19 cellular contexts compared by ENCODE assay signal in the genomic region with DNA sequence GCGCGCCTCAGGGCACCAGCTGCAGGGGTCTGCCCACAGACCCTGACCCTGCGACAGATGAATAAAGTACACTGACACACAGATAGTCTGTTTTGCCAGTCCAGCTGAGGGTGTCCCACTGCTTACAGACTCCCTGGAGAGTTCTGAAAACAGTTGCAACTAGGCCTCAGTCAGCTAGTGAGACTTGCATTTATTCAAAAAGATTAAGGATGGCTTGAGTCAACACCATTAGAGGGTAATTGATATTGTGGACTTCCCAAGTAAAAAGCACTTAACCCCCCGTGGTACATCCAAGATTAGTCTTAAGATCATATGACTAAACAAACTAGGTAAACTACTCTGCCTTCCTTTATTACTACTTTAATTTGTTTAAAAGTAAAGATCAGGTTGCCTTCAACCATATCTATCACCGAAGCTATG. TPM values are rescaled to one million over a fixed set of nuclear protein-coding genes. Genes with fewer than 3 reads are reported as not detected.
DNase-seq lines count a peak whose midpoint lies in the region; ATAC-seq, FAIRE-seq and TF ChIP-seq lines count a peak whose summit lies in the region.
"Had no signal": no experiment of that assay in that cellular context is flagged by ENCODE, and none has a peak within 500 bp of the region (broad histone marks: within the 10 kb centered on the region; RNA-seq: fewer than 3 reads in every experiment).

No MANE protein-coding gene starts in this region.

- ATAC-seq in CD4-positive, CD25-positive, alpha-beta regulatory T cell (ENCODE audit: low read depth in 2 of 2) = no peak
- ATAC-seq in GM18861 (IDR thresholded peaks at IDR 0.05; ENCODE audit: unreplicated experiment) (no peak), GM21526 (IDR thresholded peaks at IDR 0.05; ENCODE audit: low FRiP score, unreplicated experiment) (no peak)

- no peak overlapping the region for H3K27ac ChIP-seq in CD4-positive, CD25-positive, alpha-beta regulatory T cell (ENCODE audit: insufficient read depth, low read length, poor library complexity, severe bottlenecking)
- H3K27ac ChIP-seq in H1 (ENCODE audit: low read depth, low read length) = no peak overlapping the region
- H3K27ac ChIP-seq: stomach, upper lobe of left lung had no signal

- H3K9ac ChIP-seq in H1 (replicated peaks in 1 of 4; ENCODE audit: extremely low read depth in 1 of 4, low read depth in 3 of 4, low read length in 3 of 4) = no peak overlapping the region

- peak overlapping the region; percentile 2 to 55 (median 21) for H3K27ac Mint-ChIP-seq in CD4-positive, CD25-positive, alpha-beta regulatory T cell
- H3K27ac Mint-ChIP-seq in activated T-helper 1 cell treated with anti-CD3 and anti-CD28 coated beads, Interleukin-12 subunit alpha, Interleukin-12 subunit beta, Interleukin-2, Interleukin-4 antibody, amounts not matched to agents 30 ng/mL and 10 ng/mL and 1 ng/mL, durations not matched to agents 14 hours and 24 hours and 36 hours = no peak overlapping the region
- no peak overlapping the region for H3K27ac Mint-ChIP-seq in mesothelial cell of epicardium

- peaks cover 18% of the 10 kb centered on the region for H3K36me3 Mint-ChIP-seq in CD4-positive, CD25-positive, alpha-beta regulatory T cell
- peaks cover 24% of the 10 kb centered on the region for H3K36me3 Mint-ChIP-seq in activated T-helper 1 cell treated with anti-CD3 and anti-CD28 coated beads, Interleukin-12 subunit alpha, Interleukin-12 subunit beta, Interleukin-2, Interleukin-4 antibody, amounts not matched to agents 30 ng/mL and 10 ng/mL and 1 ng/mL, durations not matched to agents 14 hours and 24 hours and 36 hours (ENCODE audit: low read depth)
- peaks cover 20% of the 10 kb centered on the region for H3K36me3 Mint-ChIP-seq in mesothelial cell of epicardium

- no peak overlapping the region for H3K4me3 ChIP-seq in CD4-positive, CD25-positive, alpha-beta regulatory T cell (ENCODE audit: low read depth, low read length)
- H3K4me3 ChIP-seq in H1 (ENCODE audit: extremely low read depth in 1 of 4, insufficient read depth in 2 of 4, low read depth in 3 of 4, low read length in 4 of 4) = peak overlapping the region in 1 of 4 experiments; percentile 6; a peak in 1 of 8 replicates
- H3K4me3 ChIP-seq: smooth muscle cell, stomach, upper lobe of left lung had no signal

- no peak overlapping the region for H3K56ac ChIP-seq in H1 (replicated peaks; ENCODE audit: insufficient read length, low read depth, low read length)

- CTCF ChIA-PET in H1 (lab: Charles Lee; ENCODE audit: partially characterized antibody) = interaction anchor here (1.2 to 1.9 kb wide), 2 partner anchors 11 to 170 kb away, joined by 4 to 9 read pairs; partner anchors contain the start of gene PSEN1

- no peak overlapping the region; the same call in 1 of the 2 replicates for H2BK12ac ChIP-seq in H1 (ENCODE audit: low read depth, low read length)

- H4K91ac ChIP-seq in H1 (replicated peaks; ENCODE audit: insufficient read length, low read length) = no peak overlapping the region

- H3K14ac ChIP-seq in H1 (ENCODE audit: insufficient read length) = no peak overlapping the region

- no peak overlapping the region for H3K23ac ChIP-seq in H1 (ENCODE audit: insufficient read length)

- peak in 1 of 2 experiments; percentile 7; a peak in 1 of 3 replicates for TF ChIP-seq POLR2A in H1 (IDR thresholded peaks at IDR 0.05; ENCODE audit: control extremely low read depth in 1 of 2, low read depth in 2 of 2, low read length in 2 of 2)

- no peaks in the 10 kb centered on the region for H3K9me3 Mint-ChIP-seq in CD4-positive, CD25-positive, alpha-beta regulatory T cell
- no peaks in the 10 kb centered on the region for H3K9me3 Mint-ChIP-seq in activated T-helper 1 cell treated with anti-CD3 and anti-CD28 coated beads, Interleukin-12 subunit alpha, Interleukin-12 subunit beta, Interleukin-2, Interleukin-4 antibody, amounts not matched to agents 30 ng/mL and 10 ng/mL and 1 ng/mL, durations not matched to agents 14 hours and 24 hours and 36 hours
- H3K9me3 Mint-ChIP-seq in mesothelial cell of epicardium = no peaks in the 10 kb centered on the region
- H3K9me3 Mint-ChIP-seq: neural crest cell had no signal

- peak overlapping the region; percentile 25 to 32; a peak in 3 of 4 replicates for H3K4me2 ChIP-seq in H1 (ENCODE audit: insufficient read depth in 1 of 2, low read depth in 2 of 2, low read length in 2 of 2)
- H3K4me2 ChIP-seq: smooth muscle cell had no signal

- TF ChIP-seq CTCF in H1 (IDR thresholded peaks at IDR 0.05; ENCODE audit: control extremely low read depth in 1 of 3, insufficient read depth in 1 of 3, low read depth in 1 of 3, low read length in 3 of 3) (no peak), mesothelial cell of epicardium (IDR thresholded peaks at IDR 0.05; ENCODE audit: unreplicated experiment) (no peak)

- no peak overlapping the region for H2BK15ac ChIP-seq in H1 (ENCODE audit: low read length)

- intact Hi-C loops in activated T-helper 1 cell treated with anti-CD3 and anti-CD28 coated beads, Interleukin-12 subunit alpha, Interleukin-12 subunit beta, Interleukin-2, Interleukin-4 antibody, amounts not matched to agents 30 ng/mL and 10 ng/mL and 1 ng/mL, durations not matched to agents 14 hours and 24 hours and 36 hours (cut with micrococcal nuclease) = no loop called here

- POLR2A ChIA-PET in H1 (lab: Charles Lee; ENCODE audit: partially characterized antibody) = interaction anchor here (0.7 to 8.7 kb wide), 17 partner anchors 9 to 111 kb away, joined by 3 to 57 read pairs (median 3); partner anchors contain the start of genes PSEN1 and RBM25

- H3K4me1 ChIP-seq in CD4-positive, CD25-positive, alpha-beta regulatory T cell (ENCODE audit: control insufficient read depth, insufficient read depth, low read length, poor library complexity, severe bottlenecking) = no peaks in the 10 kb centered on the region
- H3K4me1 ChIP-seq in H1 (replicated peaks in 1 of 4; ENCODE audit: control insufficient read depth in 3 of 4, insufficient read depth in 4 of 4, low read length in 3 of 4) = peaks cover 3 to 18% (median 10%) of the 10 kb centered on the region in 4 experiments
- H3K4me1 ChIP-seq: stomach had no signal

- TF ChIP-seq RAD21 in H1 (IDR thresholded peaks at IDR 0.05 in 1 of 2, conservative IDR thresholded peaks at IDR 0.05 in 1 of 2; ENCODE audit: low read depth in 2 of 2, low read length in 2 of 2) = no peak

- no peaks in the 10 kb centered on the region for H3K27me3 ChIP-seq in CD4-positive, CD25-positive, alpha-beta regulatory T cell (ENCODE audit: control insufficient read depth, insufficient read depth, low read length)
- H3K27me3 ChIP-seq in H1 (replicated peaks in 1 of 4; ENCODE audit: control insufficient read depth in 3 of 4, extremely low read depth in 1 of 4, insufficient read depth in 3 of 4, low read length in 3 of 4) = no peaks in the 10 kb centered on the region
- H3K27me3 ChIP-seq: stomach, upper lobe of left lung had no signal

- H3K23me2 ChIP-seq in H1 (ENCODE audit: low read depth, low read length) = no peaks in the 10 kb centered on the region

- no peak overlapping the region for H3K4me3 Mint-ChIP-seq in CD4-positive, CD25-positive, alpha-beta regulatory T cell
- H3K4me3 Mint-ChIP-seq in activated T-helper 1 cell treated with anti-CD3 and anti-CD28 coated beads, Interleukin-12 subunit alpha, Interleukin-12 subunit beta, Interleukin-2, Interleukin-4 antibody, amounts not matched to agents 30 ng/mL and 10 ng/mL and 1 ng/mL, durations not matched to agents 14 hours and 24 hours and 36 hours = no peak overlapping the region
- H3K4me3 Mint-ChIP-seq in mesothelial cell of epicardium = no peak overlapping the region
- H3K4me3 Mint-ChIP-seq: neural crest cell had no signal

- no peaks in the 10 kb centered on the region for H3K27me3 Mint-ChIP-seq in CD4-positive, CD25-positive, alpha-beta regulatory T cell
- H3K27me3 Mint-ChIP-seq in activated T-helper 1 cell treated with anti-CD3 and anti-CD28 coated beads, Interleukin-12 subunit alpha, Interleukin-12 subunit beta, Interleukin-2, Interleukin-4 antibody, amounts not matched to agents 30 ng/mL and 10 ng/mL and 1 ng/mL, durations not matched to agents 14 hours and 24 hours and 36 hours (ENCODE audit: insufficient read depth) = no peaks in the 10 kb centered on the region
- no peaks in the 10 kb centered on the region for H3K27me3 Mint-ChIP-seq in mesothelial cell of epicardium (ENCODE audit: low read depth)

- H3K4ac ChIP-seq in H1 (replicated peaks; ENCODE audit: insufficient read length, low read depth, low read length) = no peak overlapping the region

- TF ChIP-seq EP300 in H1 (IDR thresholded peaks at IDR 0.05; ENCODE audit: borderline replicate concordance in 1 of 2, low read depth in 2 of 2, low read length in 2 of 2) = no peak

- no peak overlapping the region for H2AK5ac ChIP-seq in H1 (ENCODE audit: low read depth, low read length)

- H4K8ac ChIP-seq in H1 (ENCODE audit: extremely low read depth, insufficient read depth, low read length) = no peak overlapping the region

- H2BK5ac ChIP-seq in H1 (ENCODE audit: low read depth, low read length) = no peak overlapping the region

- H3K36me3 ChIP-seq in CD4-positive, CD25-positive, alpha-beta regulatory T cell (ENCODE audit: control insufficient read depth, insufficient read depth, low read length) = peaks cover 37% of the 10 kb centered on the region
- peaks cover 0 to 26% (median 10%) of the 10 kb centered on the region in 4 experiments; a peak in 4 of 8 replicates for H3K36me3 ChIP-seq in H1 (ENCODE audit: control insufficient read depth in 2 of 4, insufficient read depth in 4 of 4, low read length in 3 of 4)

- H2AFZ ChIP-seq in H1 (ENCODE audit: low read length) = no peak overlapping the region

- no peaks in the 10 kb centered on the region for H3K9me3 ChIP-seq in CD4-positive, CD25-positive, alpha-beta regulatory T cell (ENCODE audit: control insufficient read depth in 2 of 2, low read length in 2 of 2)
- no peaks in the 10 kb centered on the region for H3K9me3 ChIP-seq in H1 (ENCODE audit: insufficient read depth in 2 of 2, low read depth in 1 of 2, low read length in 1 of 2)
- H3K9me3 ChIP-seq: stomach, upper lobe of left lung had no signal

- H3K79me1 ChIP-seq in H1 (ENCODE audit: low read depth, low read length) = no peaks in the 10 kb centered on the region; the same call in none of the 2 replicates

- H2BK120ac ChIP-seq in H1 (replicated peaks; ENCODE audit: low read depth, low read length) = no peak overlapping the region

- no peaks in the 10 kb centered on the region for H3K79me2 ChIP-seq in H1 (ENCODE audit: control insufficient read depth in 1 of 2, insufficient read depth in 2 of 2, low read length in 2 of 2)

- peak; percentile 19 for FAIRE-seq in H1 (lab: Jason Lieb, UNC)
- FAIRE-seq: endothelial cell of umbilical vein, kidney had no signal

- H3K4me1 Mint-ChIP-seq in CD4-positive, CD25-positive, alpha-beta regulatory T cell = peaks cover 0 to 12% (median 4%) of the 10 kb centered on the region in 4 donors
- no peaks in the 10 kb centered on the region for H3K4me1 Mint-ChIP-seq in activated T-helper 1 cell treated with anti-CD3 and anti-CD28 coated beads, Interleukin-12 subunit alpha, Interleukin-12 subunit beta, Interleukin-2, Interleukin-4 antibody, amounts not matched to agents 30 ng/mL and 10 ng/mL and 1 ng/mL, durations not matched to agents 14 hours and 24 hours and 36 hours (ENCODE audit: low read depth)
- H3K4me1 Mint-ChIP-seq in mesothelial cell of epicardium = no peaks in the 10 kb centered on the region
- H3K4me1 Mint-ChIP-seq: neural crest cell had no signal

- no peak overlapping the region for H4K5ac ChIP-seq in H1 (ENCODE audit: insufficient read length, low read depth, low read length)

- no peak overlapping the region for H3K18ac ChIP-seq in H1 (ENCODE audit: extremely low read depth, low read length)

- peaks cover 4 to 10% of the 10 kb centered on the region in 2 experiments for H4K20me1 ChIP-seq in H1 (replicated peaks in 1 of 2; ENCODE audit: control insufficient read depth in 1 of 2, insufficient read depth in 2 of 2, low read length in 2 of 2)

- H2BK20ac ChIP-seq in H1 (ENCODE audit: low read length) = no peak overlapping the region

- 57% methylated on average over 5 of the region's 5 CpGs; no CpG with 5 or more reads in 1 of the 2 experiments for WGBS in H1 (ENCODE audit: extremely low coverage in 1 of 2, insufficient coverage in 1 of 2, insufficient read length in 1 of 2, insufficient replicate concordance in 2 of 2, low coverage in 1 of 2, low lambda C conversion rate in 2 of 2, missing lambda C conversion rate in 1 of 2), 2 experiments

- no peak for DNase-seq in CD4-positive, CD25-positive, alpha-beta regulatory T cell
- DNase-seq in DMS79 treated with DMSO at 0.1 percent for 48 hours (lab: John Stamatoyannopoulos, UW) = peak; percentile 62
- DNase-seq in NCI-H187 treated with DMSO at 0.1 percent for 48 hours (lab: John Stamatoyannopoulos, UW) = peak; percentile 45
- no peak for DNase-seq in H1 (ENCODE audit: low read depth in 1 of 2, low spot score in 2 of 2)
- no peak for DNase-seq in activated T-helper 1 cell treated with anti-CD3 and anti-CD28 coated beads, Interleukin-12 subunit alpha, Interleukin-12 subunit beta, Interleukin-2, Interleukin-4 antibody, amounts not matched to agents 30 ng/mL and 10 ng/mL and 1 ng/mL, durations not matched to agents 14 hours and 24 hours and 36 hours (ENCODE audit: low spot score)
- DNase-seq in mesothelial cell of epicardium (ENCODE audit: low spot score in 2 of 2, unreplicated experiment in 2 of 2) = no peak
- DNase-seq: activated T-cell treated with anti-CD3 and anti-CD28 coated beads, Interleukin-2, amount 50 U/mL, for 48 hours; cortex of kidney; kidney; NCI-H1930; NCI-H774; stimulated activated CD4-positive, alpha-beta T cell treated with anti-CD3 and anti-CD28 coated beads, Interleukin-4, amount 100 ng/mL, for 1 hour; stomach had no signal

RNA-seq across cellular contexts. Expression of gene PSEN1, which starts 11.1 kb away (rescaled TPM):
- total RNA-seq in CD4-positive, CD25-positive, alpha-beta regulatory T cell = 44.0 TPM
- polyA plus RNA-seq in CD4-positive, CD25-positive, alpha-beta regulatory T cell = 10 to 100 TPM; 36.6 to 47.5 (median 43.6) TPM
- 38.7 TPM in 2 replicates for total RNA-seq in H1 (2021; fragmentation: NEBNext Ultra II Directional; extraction: Animal tissue kit (Norgen Biotek cat#: 25700))
- 10.1 and 12.0 TPM in 2 replicates for polyA plus RNA-seq in H1 (2011; rRNA removed)
- 12.9 TPM for polyA plus RNA-seq in H1 (2011; cell fraction: cytosol; rRNA removed)
- 14.4 TPM for polyA plus RNA-seq in H1 (2011; cell fraction: nucleus; rRNA removed)
- 27.1 to 29.1 TPM (median 27.3 TPM) in 4 replicates for polyA plus RNA-seq in H1 (2012, experiment 1 of 2)
- 3.7 TPM for polyA plus RNA-seq in H1 (2012, experiment 2 of 2)
- polyA plus RNA-seq in H1 (2013, experiment 1 of 2) = 40.0 TPM
- polyA plus RNA-seq in H1 (2013, experiment 2 of 2) = 44.0 TPM
- 45.8 and 64.5 TPM in 2 replicates for polyA minus RNA-seq in H1 (2011; rRNA and poly(A)+ RNA removed)
- polyA minus RNA-seq in H1 (2011; cell fraction: cytosol; rRNA and poly(A)+ RNA removed) = 20.4 TPM
- 25.4 TPM for polyA minus RNA-seq in H1 (2011; cell fraction: nucleus; rRNA and poly(A)+ RNA removed)
- 41.1 and 41.9 TPM in 2 replicates for total RNA-seq in activated T-helper 1 cell treated with anti-CD3 and anti-CD28 coated beads, Interleukin-12 subunit alpha, Interleukin-12 subunit beta, Interleukin-2, Interleukin-4 antibody, amounts not matched to agents 30 ng/mL and 10 ng/mL and 1 ng/mL, durations not matched to agents 14 hours and 24 hours and 36 hours
- 56.6 to 60.9 TPM (median 59.9 TPM) in 3 replicates for total RNA-seq in mesothelial cell of epicardium

Comparison
In these comparisons a context has a peak if more than half of its experiments do, and no peak if none do; other contexts are left out.
1. DNase-seq: peak in DMS79 treated with DMSO at 0.1 percent for 48 hours (single experiment) and NCI-H187 treated with DMSO at 0.1 percent for 48 hours (single experiment); none in CD4-positive, CD25-positive, alpha-beta regulatory T cell (0 of 3), H1 (0 of 2), activated T-helper 1 cell treated with anti-CD3 and anti-CD28 coated beads, Interleukin-12 subunit alpha, Interleukin-12 subunit beta, Interleukin-2, Interleukin-4 antibody, amounts not matched to agents 30 ng/mL and 10 ng/mL and 1 ng/mL, durations not matched to agents 14 hours and 24 hours and 36 hours (single experiment) and mesothelial cell of epicardium (0 of 2).
2. H3K27ac Mint-ChIP-seq: peak in CD4-positive, CD25-positive, alpha-beta regulatory T cell (3 of 3); none in activated T-helper 1 cell treated with anti-CD3 and anti-CD28 coated beads, Interleukin-12 subunit alpha, Interleukin-12 subunit beta, Interleukin-2, Interleukin-4 antibody, amounts not matched to agents 30 ng/mL and 10 ng/mL and 1 ng/mL, durations not matched to agents 14 hours and 24 hours and 36 hours (single experiment) and mesothelial cell of epicardium (single experiment).